ENCODE assay signal across 1 cellular context in genomic region chr6:131976545-131977061, GRCh38.
TF ChIP-seq lines count a peak whose summit lies in the region.

No MANE protein-coding gene starts in this region.

TF ChIP-seq in HepG2, 621 proteins besides CTCF, POLR2A, EP300 and RAD21 (continued from another document and continues in another):
- TF ChIP-seq, protein P1, sequence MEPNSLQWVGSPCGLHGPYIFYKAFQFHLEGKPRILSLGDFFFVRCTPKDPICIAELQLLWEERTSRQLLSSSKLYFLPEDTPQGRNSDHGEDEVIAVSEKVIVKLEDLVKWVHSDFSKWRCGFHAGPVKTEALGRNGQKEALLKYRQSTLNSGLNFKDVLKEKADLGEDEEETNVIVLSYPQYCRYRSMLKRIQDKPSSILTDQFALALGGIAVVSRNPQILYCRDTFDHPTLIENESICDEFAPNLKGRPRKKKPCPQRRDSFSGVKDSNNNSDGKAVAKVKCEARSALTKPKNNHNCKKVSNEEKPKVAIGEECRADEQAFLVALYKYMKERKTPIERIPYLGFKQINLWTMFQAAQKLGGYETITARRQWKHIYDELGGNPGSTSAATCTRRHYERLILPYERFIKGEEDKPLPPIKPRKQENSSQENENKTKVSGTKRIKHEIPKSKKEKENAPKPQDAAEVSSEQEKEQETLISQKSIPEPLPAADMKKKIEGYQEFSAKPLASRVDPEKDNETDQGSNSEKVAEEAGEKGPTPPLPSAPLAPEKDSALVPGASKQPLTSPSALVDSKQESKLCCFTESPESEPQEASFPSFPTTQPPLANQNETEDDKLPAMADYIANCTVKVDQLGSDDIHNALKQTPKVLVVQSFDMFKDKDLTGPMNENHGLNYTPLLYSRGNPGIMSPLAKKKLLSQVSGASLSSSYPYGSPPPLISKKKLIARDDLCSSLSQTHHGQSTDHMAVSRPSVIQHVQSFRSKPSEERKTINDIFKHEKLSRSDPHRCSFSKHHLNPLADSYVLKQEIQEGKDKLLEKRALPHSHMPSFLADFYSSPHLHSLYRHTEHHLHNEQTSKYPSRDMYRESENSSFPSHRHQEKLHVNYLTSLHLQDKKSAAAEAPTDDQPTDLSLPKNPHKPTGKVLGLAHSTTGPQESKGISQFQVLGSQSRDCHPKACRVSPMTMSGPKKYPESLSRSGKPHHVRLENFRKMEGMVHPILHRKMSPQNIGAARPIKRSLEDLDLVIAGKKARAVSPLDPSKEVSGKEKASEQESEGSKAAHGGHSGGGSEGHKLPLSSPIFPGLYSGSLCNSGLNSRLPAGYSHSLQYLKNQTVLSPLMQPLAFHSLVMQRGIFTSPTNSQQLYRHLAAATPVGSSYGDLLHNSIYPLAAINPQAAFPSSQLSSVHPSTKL (CRISPR knock-in tag; IDR thresholded peaks at IDR 0.05), result peak; percentile 100
- no peak for TF ChIP-seq ZNF678 (CRISPR knock-in tag; IDR thresholded peaks at IDR 0.05)
- TF ChIP-seq ZFP82 (CRISPR knock-in tag; IDR thresholded peaks at IDR 0.05; ENCODE audit: borderline replicate concordance), result no peak
- no peak for TF ChIP-seq AGO2 (optimal IDR thresholded peaks at IDR 0.05; ENCODE audit: low read depth, low read length)
- TF ChIP-seq ZNF782 (CRISPR knock-in tag; IDR thresholded peaks at IDR 0.05; ENCODE audit: borderline replicate concordance), result no peak
- no peak for TF ChIP-seq ZNF816 (CRISPR knock-in tag; IDR thresholded peaks at IDR 0.05; ENCODE audit: borderline replicate concordance)
- no peak for TF ChIP-seq ZNF724P (CRISPR knock-in tag; IDR thresholded peaks at IDR 0.05; ENCODE audit: borderline replicate concordance)
- TF ChIP-seq GTF3A (CRISPR knock-in tag; conservative IDR thresholded peaks at IDR 0.05), result peak; percentile 62; the same call in 1 of the 2 replicates
- TF ChIP-seq, protein P2, sequence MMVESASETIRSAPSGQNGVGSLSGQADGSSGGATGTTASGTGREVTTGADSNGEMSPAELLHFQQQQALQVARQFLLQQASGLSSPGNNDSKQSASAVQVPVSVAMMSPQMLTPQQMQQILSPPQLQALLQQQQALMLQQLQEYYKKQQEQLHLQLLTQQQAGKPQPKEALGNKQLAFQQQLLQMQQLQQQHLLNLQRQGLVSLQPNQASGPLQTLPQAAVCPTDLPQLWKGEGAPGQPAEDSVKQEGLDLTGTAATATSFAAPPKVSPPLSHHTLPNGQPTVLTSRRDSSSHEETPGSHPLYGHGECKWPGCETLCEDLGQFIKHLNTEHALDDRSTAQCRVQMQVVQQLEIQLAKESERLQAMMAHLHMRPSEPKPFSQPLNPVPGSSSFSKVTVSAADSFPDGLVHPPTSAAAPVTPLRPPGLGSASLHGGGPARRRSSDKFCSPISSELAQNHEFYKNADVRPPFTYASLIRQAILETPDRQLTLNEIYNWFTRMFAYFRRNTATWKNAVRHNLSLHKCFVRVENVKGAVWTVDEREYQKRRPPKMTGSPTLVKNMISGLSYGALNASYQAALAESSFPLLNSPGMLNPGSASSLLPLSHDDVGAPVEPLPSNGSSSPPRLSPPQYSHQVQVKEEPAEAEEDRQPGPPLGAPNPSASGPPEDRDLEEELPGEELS (CRISPR knock-in tag; IDR thresholded peaks at IDR 0.05), result peak; percentile 92
- TF ChIP-seq THRA (CRISPR knock-in tag; IDR thresholded peaks at IDR 0.05; ENCODE audit: borderline replicate concordance), result peak; percentile 89; the same call in 1 of the 2 replicates
- no peak for TF ChIP-seq TGIF2 (CRISPR knock-in tag; IDR thresholded peaks at IDR 0.05)
- TF ChIP-seq ZNF251 (CRISPR knock-in tag; IDR thresholded peaks at IDR 0.05), result no peak
- TF ChIP-seq IRF1 (CRISPR knock-in tag; IDR thresholded peaks at IDR 0.05; ENCODE audit: low read depth), result no peak
- peak; percentile 78 for TF ChIP-seq MEIS2 (CRISPR knock-in tag; IDR thresholded peaks at IDR 0.05)
- 0 out of 2 replicates have a peak, but pooled peaks have one; percentile 55 for TF ChIP-seq MEF2D (CRISPR knock-in tag; IDR thresholded peaks at IDR 0.05)
- no peak for TF ChIP-seq ZNF839 (CRISPR knock-in tag; IDR thresholded peaks at IDR 0.05; ENCODE audit: borderline replicate concordance)
- 0 out of 2 replicates have a peak, but pooled peaks have one; percentile 37 for TF ChIP-seq ZSCAN29 (CRISPR knock-in tag; conservative IDR thresholded peaks at IDR 0.05)
- no peak for TF ChIP-seq RFX1 (IDR thresholded peaks at IDR 0.05)
- TF ChIP-seq ZNF232 (CRISPR knock-in tag; IDR thresholded peaks at IDR 0.05; ENCODE audit: borderline replicate concordance), result no peak
- 0 out of 2 replicates have a peak, but pooled peaks have one; percentile 24 for TF ChIP-seq ELF1 (CRISPR knock-in tag; IDR thresholded peaks at IDR 0.05)
- TF ChIP-seq ZNF768 (CRISPR knock-in tag; IDR thresholded peaks at IDR 0.05), result no peak
- TF ChIP-seq ZBTB3 (CRISPR knock-in tag; IDR thresholded peaks at IDR 0.05; ENCODE audit: borderline replicate concordance, low read depth), result no peak
- no peak for TF ChIP-seq ZFP36L1 (CRISPR knock-in tag; IDR thresholded peaks at IDR 0.05)
- no peak for TF ChIP-seq ZNF543 (CRISPR knock-in tag; IDR thresholded peaks at IDR 0.05)
- TF ChIP-seq ZBTB7B (CRISPR knock-in tag; IDR thresholded peaks at IDR 0.05), result 0 out of 2 replicates have a peak, but pooled peaks have one; percentile 32
- no peak for TF ChIP-seq KLF13 (CRISPR knock-in tag; IDR thresholded peaks at IDR 0.05)
- no peak for TF ChIP-seq FOXO4 (CRISPR knock-in tag; conservative IDR thresholded peaks at IDR 0.05)
- no peak for TF ChIP-seq ZNF569 (CRISPR knock-in tag; IDR thresholded peaks at IDR 0.05; ENCODE audit: borderline replicate concordance)
- no peak for TF ChIP-seq ZFY (CRISPR knock-in tag; IDR thresholded peaks at IDR 0.05)
- peak; percentile 93 for TF ChIP-seq SALL1 (CRISPR knock-in tag; IDR thresholded peaks at IDR 0.05)
- TF ChIP-seq ZKSCAN8 (CRISPR knock-in tag; IDR thresholded peaks at IDR 0.05; ENCODE audit: borderline replicate concordance), result peak; percentile 87; the same call in 1 of the 2 replicates
- TF ChIP-seq, protein P3, sequence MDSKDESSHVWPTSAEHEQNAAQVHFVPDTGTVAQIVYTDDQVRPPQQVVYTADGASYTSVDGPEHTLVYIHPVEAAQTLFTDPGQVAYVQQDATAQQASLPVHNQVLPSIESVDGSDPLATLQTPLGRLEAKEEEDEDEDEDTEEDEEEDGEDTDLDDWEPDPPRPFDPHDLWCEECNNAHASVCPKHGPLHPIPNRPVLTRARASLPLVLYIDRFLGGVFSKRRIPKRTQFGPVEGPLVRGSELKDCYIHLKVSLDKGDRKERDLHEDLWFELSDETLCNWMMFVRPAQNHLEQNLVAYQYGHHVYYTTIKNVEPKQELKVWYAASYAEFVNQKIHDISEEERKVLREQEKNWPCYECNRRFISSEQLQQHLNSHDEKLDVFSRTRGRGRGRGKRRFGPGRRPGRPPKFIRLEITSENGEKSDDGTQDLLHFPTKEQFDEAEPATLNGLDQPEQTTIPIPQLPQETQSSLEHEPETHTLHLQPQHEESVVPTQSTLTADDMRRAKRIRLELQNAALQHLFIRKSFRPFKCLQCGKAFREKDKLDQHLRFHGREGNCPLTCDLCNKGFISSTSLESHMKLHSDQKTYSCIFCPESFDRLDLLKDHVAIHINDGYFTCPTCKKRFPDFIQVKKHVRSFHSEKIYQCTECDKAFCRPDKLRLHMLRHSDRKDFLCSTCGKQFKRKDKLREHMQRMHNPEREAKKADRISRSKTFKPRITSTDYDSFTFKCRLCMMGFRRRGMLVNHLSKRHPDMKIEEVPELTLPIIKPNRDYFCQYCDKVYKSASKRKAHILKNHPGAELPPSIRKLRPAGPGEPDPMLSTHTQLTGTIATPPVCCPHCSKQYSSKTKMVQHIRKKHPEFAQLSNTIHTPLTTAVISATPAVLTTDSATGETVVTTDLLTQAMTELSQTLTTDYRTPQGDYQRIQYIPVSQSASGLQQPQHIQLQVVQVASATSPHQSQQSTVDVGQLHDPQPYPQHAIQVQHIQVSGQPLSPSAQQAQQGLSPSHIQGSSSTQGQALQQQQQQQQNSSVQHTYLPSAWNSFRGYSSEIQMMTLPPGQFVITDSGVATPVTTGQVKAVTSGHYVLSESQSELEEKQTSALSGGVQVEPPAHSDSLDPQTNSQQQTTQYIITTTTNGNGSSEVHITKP (CRISPR knock-in tag; IDR thresholded peaks at IDR 0.05; ENCODE audit: low read depth), result peak; percentile 80
- no peak for TF ChIP-seq ZNF563 (CRISPR knock-in tag; IDR thresholded peaks at IDR 0.05)
- no peak for TF ChIP-seq CERS6 (CRISPR knock-in tag; IDR thresholded peaks at IDR 0.05)
- peak; percentile 60; the same call in 1 of the 2 replicates for TF ChIP-seq KDM3A (CRISPR knock-in tag; IDR thresholded peaks at IDR 0.05; ENCODE audit: low read depth)
- no peak for TF ChIP-seq SMAD9 (CRISPR knock-in tag; IDR thresholded peaks at IDR 0.05)
- no peak for TF ChIP-seq ZNF75D (CRISPR knock-in tag; IDR thresholded peaks at IDR 0.05; ENCODE audit: borderline replicate concordance)
- TF ChIP-seq TBX3 (IDR thresholded peaks at IDR 0.05; ENCODE audit: borderline replicate concordance), result peak; percentile 11; the same call in 1 of the 2 replicates
- peak; percentile 85; the same call in 1 of the 2 replicates for TF ChIP-seq ZNF124 (CRISPR knock-in tag; IDR thresholded peaks at IDR 0.05)
- no peak for TF ChIP-seq DNMT1 (CRISPR knock-in tag; IDR thresholded peaks at IDR 0.05)
- no peak for TF ChIP-seq ZNF547 (CRISPR knock-in tag; IDR thresholded peaks at IDR 0.05)
- TF ChIP-seq ZNF749 (CRISPR knock-in tag; IDR thresholded peaks at IDR 0.05; ENCODE audit: borderline replicate concordance), result no peak
- TF ChIP-seq, protein P4, sequence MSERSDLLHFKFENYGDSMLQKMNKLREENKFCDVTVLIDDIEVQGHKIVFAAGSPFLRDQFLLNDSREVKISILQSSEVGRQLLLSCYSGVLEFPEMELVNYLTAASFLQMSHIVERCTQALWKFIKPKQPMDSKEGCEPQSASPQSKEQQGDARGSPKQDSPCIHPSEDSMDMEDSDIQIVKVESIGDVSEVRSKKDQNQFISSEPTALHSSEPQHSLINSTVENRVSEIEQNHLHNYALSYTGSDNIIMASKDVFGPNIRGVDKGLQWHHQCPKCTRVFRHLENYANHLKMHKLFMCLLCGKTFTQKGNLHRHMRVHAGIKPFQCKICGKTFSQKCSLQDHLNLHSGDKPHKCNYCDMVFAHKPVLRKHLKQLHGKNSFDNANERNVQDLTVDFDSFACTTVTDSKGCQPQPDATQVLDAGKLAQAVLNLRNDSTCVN (CRISPR knock-in tag; IDR thresholded peaks at IDR 0.05; ENCODE audit: borderline replicate concordance), result peak; percentile 94
- no peak for TF ChIP-seq REL (CRISPR knock-in tag; conservative IDR thresholded peaks at IDR 0.05)
- TF ChIP-seq RCOR2 (CRISPR knock-in tag; IDR thresholded peaks at IDR 0.05), result peak; percentile 94
- no peak for TF ChIP-seq ZFP41 (CRISPR knock-in tag; IDR thresholded peaks at IDR 0.05; ENCODE audit: borderline replicate concordance)
- TF ChIP-seq ZNF713 (CRISPR knock-in tag; IDR thresholded peaks at IDR 0.05), result no peak
- no peak for TF ChIP-seq NCOA5 (CRISPR knock-in tag; IDR thresholded peaks at IDR 0.05)
- no peak for TF ChIP-seq TRIM24 (CRISPR knock-in tag; IDR thresholded peaks at IDR 0.05)
- TF ChIP-seq POLR2G (IDR thresholded peaks at IDR 0.05; ENCODE audit: low read depth, low read length), result no peak
- TF ChIP-seq TARDBP (CRISPR knock-in tag; IDR thresholded peaks at IDR 0.05), result peak; percentile 80
- no peak for TF ChIP-seq GPN1 (CRISPR knock-in tag; IDR thresholded peaks at IDR 0.05; ENCODE audit: borderline replicate concordance)
- no peak for TF ChIP-seq ZBTB20 (CRISPR knock-in tag; IDR thresholded peaks at IDR 0.05; ENCODE audit: borderline replicate concordance, low read depth)
- no peak for TF ChIP-seq JUND (CRISPR knock-in tag; IDR thresholded peaks at IDR 0.05)
- no peak for TF ChIP-seq SAFB2 (CRISPR knock-in tag; IDR thresholded peaks at IDR 0.05; ENCODE audit: borderline replicate concordance, low read depth)
- peak; percentile 94 for TF ChIP-seq ZNF205 (CRISPR knock-in tag; IDR thresholded peaks at IDR 0.05)
- no peak for TF ChIP-seq POLR2AphosphoS2 (IDR thresholded peaks at IDR 0.05; ENCODE audit: low read depth, low read length)
- TF ChIP-seq PAWR (CRISPR knock-in tag; IDR thresholded peaks at IDR 0.05; ENCODE audit: borderline replicate concordance), result no peak
- TF ChIP-seq, protein P5, sequence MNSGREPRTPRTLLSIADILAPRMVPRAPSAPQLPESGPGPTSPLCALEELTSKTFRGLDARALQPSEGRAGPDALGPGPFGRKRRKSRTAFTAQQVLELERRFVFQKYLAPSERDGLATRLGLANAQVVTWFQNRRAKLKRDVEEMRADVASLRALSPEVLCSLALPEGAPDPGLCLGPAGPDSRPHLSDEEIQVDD (CRISPR knock-in tag; IDR thresholded peaks at IDR 0.05; ENCODE audit: borderline replicate concordance), result no peak
- TF ChIP-seq KAT2B (IDR thresholded peaks at IDR 0.05; ENCODE audit: borderline replicate concordance, low read depth, low read length), result no peak
- no peak for TF ChIP-seq NFRKB (IDR thresholded peaks at IDR 0.05)
